Comparison of ENCODE assay signal across 1 cellular context in genomic region chr14:93977790-93978581, GRCh38.
TF ChIP-seq lines count a peak whose summit lies in the region.

No MANE protein-coding gene starts in this region.

TF ChIP-seq in GM23338, 12 proteins besides CTCF, POLR2A, EP300 and RAD21 (continued from another document):
- TF ChIP-seq, protein P1, sequence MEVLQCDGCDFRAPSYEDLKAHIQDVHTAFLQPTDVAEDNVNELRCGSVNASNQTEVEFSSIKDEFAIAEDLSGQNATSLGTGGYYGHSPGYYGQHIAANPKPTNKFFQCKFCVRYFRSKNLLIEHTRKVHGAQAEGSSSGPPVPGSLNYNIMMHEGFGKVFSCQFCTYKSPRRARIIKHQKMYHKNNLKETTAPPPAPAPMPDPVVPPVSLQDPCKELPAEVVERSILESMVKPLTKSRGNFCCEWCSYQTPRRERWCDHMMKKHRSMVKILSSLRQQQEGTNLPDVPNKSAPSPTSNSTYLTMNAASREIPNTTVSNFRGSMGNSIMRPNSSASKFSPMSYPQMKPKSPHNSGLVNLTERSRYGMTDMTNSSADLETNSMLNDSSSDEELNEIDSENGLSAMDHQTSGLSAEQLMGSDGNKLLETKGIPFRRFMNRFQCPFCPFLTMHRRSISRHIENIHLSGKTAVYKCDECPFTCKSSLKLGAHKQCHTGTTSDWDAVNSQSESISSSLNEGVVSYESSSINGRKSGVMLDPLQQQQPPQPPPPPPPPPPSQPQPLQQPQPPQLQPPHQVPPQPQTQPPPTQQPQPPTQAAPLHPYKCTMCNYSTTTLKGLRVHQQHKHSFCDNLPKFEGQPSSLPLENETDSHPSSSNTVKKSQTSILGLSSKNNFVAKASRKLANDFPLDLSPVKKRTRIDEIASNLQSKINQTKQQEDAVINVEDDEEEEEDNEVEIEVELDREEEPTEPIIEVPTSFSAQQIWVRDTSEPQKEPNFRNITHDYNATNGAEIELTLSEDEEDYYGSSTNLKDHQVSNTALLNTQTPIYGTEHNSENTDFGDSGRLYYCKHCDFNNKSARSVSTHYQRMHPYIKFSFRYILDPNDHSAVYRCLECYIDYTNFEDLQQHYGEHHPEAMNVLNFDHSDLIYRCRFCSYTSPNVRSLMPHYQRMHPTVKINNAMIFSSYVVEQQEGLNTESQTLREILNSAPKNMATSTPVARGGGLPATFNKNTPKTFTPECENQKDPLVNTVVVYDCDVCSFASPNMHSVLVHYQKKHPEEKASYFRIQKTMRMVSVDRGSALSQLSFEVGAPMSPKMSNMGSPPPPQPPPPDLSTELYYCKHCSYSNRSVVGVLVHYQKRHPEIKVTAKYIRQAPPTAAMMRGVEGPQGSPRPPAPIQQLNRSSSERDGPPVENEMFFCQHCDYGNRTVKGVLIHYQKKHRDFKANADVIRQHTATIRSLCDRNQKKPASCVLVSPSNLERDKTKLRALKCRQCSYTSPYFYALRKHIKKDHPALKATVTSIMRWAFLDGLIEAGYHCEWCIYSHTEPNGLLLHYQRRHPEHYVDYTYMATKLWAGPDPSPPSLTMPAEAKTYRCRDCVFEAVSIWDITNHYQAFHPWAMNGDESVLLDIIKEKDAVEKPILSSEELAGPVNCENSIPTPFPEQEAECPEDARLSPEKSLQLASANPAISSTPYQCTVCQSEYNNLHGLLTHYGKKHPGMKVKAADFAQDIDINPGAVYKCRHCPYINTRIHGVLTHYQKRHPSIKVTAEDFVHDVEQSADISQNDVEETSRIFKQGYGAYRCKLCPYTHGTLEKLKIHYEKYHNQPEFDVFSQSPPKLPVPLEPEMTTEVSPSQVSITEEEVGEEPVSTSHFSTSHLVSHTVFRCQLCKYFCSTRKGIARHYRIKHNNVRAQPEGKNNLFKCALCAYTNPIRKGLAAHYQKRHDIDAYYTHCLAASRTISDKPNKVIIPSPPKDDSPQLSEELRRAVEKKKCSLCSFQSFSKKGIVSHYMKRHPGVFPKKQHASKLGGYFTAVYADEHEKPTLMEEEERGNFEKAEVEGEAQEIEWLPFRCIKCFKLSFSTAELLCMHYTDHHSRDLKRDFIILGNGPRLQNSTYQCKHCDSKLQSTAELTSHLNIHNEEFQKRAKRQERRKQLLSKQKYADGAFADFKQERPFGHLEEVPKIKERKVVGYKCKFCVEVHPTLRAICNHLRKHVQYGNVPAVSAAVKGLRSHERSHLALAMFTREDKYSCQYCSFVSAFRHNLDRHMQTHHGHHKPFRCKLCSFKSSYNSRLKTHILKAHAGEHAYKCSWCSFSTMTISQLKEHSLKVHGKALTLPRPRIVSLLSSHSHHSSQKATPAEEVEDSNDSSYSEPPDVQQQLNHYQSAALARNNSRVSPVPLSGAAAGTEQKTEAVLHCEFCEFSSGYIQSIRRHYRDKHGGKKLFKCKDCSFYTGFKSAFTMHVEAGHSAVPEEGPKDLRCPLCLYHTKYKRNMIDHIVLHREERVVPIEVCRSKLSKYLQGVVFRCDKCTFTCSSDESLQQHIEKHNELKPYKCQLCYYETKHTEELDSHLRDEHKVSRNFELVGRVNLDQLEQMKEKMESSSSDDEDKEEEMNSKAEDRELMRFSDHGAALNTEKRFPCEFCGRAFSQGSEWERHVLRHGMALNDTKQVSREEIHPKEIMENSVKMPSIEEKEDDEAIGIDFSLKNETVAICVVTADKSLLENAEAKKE (CRISPR knock-in tag; IDR thresholded peaks at IDR 0.05), result no peak
- no peak for TF ChIP-seq EZH2phosphoT487 (IDR thresholded peaks at IDR 0.05; ENCODE audit: unreplicated experiment)
- no peak for TF ChIP-seq CREB1 (CRISPR knock-in tag; IDR thresholded peaks at IDR 0.05; ENCODE audit: low read depth)
